In genomic region chr15:34246276-34247010, GRCh38 we compare ENCODE assay signal across 25 cellular contexts. TPM values are rescaled to one million over a fixed set of nuclear protein-coding genes. Genes with fewer than 3 reads are reported as not detected.
DNase-seq lines count a peak whose midpoint lies in the region; ATAC-seq and TF ChIP-seq lines count a peak whose summit lies in the region.
"Had no signal": no experiment of that assay in that cellular context is flagged by ENCODE, and none has a peak within 500 bp of the region (broad histone marks: within the 10 kb centered on the region; RNA-seq: fewer than 3 reads in every experiment).

No MANE protein-coding gene starts in this region.

- peaks cover 58% of the 10 kb centered on the region for H3K36me3 Mint-ChIP-seq in activated T-helper 17 cell treated with anti-CD3 and anti-CD28 coated beads, Interleukin-2, amount 50 U/mL, for 72 hours (ENCODE audit: low read depth)

- in situ Hi-C loops in mammary epithelial cell (cut with MboI; ENCODE audit: low sequenced_read_pairs in 2 of 2), result loop anchor here (10.0 to 25.0 kb wide), 3 partner anchors 91 to 341 kb away; partner anchors contain the start of genes GOLGA8B (in 2 of the 2), NOP10 (in 2 of the 2), NUTM1 (in 2 of the 2) and SLC12A6 (in 1 of the 2)

- 54% methylated on average over 8 of the region's 9 CpGs for WGBS in mammary epithelial cell (ENCODE audit: low coverage, missing lambda C conversion rate)

- H3K27me3 ChIP-seq in mammary epithelial cell (ENCODE audit: insufficient read depth, low read length) (no peaks in the 10 kb centered on the region), breast epithelium (no peaks in the 10 kb centered on the region)
- H3K27me3 ChIP-seq: SJCRH30 had no signal

- dilution Hi-C loops in mammary epithelial cell (cut with HindIII; ENCODE audit: low sequenced_read_pairs), result loop anchor here (5.0 kb wide), 1 partner anchor 46 kb away; no protein-coding TSS in a partner anchor

- no peak overlapping the region for H3K4me2 ChIP-seq in mammary epithelial cell (ENCODE audit: insufficient read depth, low read depth, low read length)
- H3K4me2 ChIP-seq: PC-9 had no signal

- peaks cover 4% of the 10 kb centered on the region for H3K4me1 Mint-ChIP-seq in activated T-helper 17 cell treated with anti-CD3 and anti-CD28 coated beads, Interleukin-2, amount 50 U/mL, for 72 hours

- H3K27ac ChIP-seq in mammary epithelial cell (ENCODE audit: insufficient read depth, low read depth, low read length) (peak overlapping the region; percentile 69), breast epithelium (no peak overlapping the region), epithelial cell of prostate (peak overlapping the region; percentile 51)
- H3K27ac ChIP-seq: PC-9, SJCRH30 had no signal

- TF ChIP-seq POLR2A in breast epithelium (IDR thresholded peaks at IDR 0.05), result no peak

- H3K4me3 ChIP-seq in mammary epithelial cell (replicated peaks in 1 of 3; ENCODE audit: insufficient read depth in 1 of 3, low read depth in 2 of 3, low read length in 3 of 3) (no peak overlapping the region), breast epithelium (no peak overlapping the region)
- H3K4me3 ChIP-seq: GM12878, PC-9, SJCRH30 had no signal

- intact Hi-C loops in mammary epithelial cell (cut with micrococcal nuclease) (loop anchor here (10.0 kb wide), 1 partner anchor 188 kb away; the partner anchor contains the start of gene GOLGA8A), breast epithelium (cut with DNase I; ENCODE audit: low total_unique reads) (no loop called here)

- no peak overlapping the region for H3K4me3 Mint-ChIP-seq in activated T-helper 17 cell treated with anti-CD3 and anti-CD28 coated beads, Interleukin-2, amount 50 U/mL, for 72 hours
- H3K4me3 Mint-ChIP-seq: IgD-negative memory B cell had no signal

- H2AFZ ChIP-seq in mammary epithelial cell (ENCODE audit: low read depth, low read length), result no peak overlapping the region
- H2AFZ ChIP-seq: PC-9 had no signal

- H3K9ac ChIP-seq in mammary epithelial cell (ENCODE audit: insufficient read depth, low read length), result peak overlapping the region; percentile 19

- H3K4me1 ChIP-seq in mammary epithelial cell (ENCODE audit: insufficient read depth, low read length), result peaks cover 6% of the 10 kb centered on the region
- no peaks in the 10 kb centered on the region for H3K4me1 ChIP-seq in breast epithelium
- H3K4me1 ChIP-seq: SJCRH30 had no signal

- TF ChIP-seq CTCF in mammary epithelial cell (conservative IDR thresholded peaks at IDR 0.05 in 1 of 2, IDR thresholded peaks at IDR 0.05 in 1 of 2; ENCODE audit: extremely low read depth in 1 of 2, insufficient read depth in 1 of 2, low read depth in 1 of 2, low read length in 2 of 2), result no peak
- no peak for TF ChIP-seq CTCF in breast epithelium (IDR thresholded peaks at IDR 0.05)

- no peaks in the 10 kb centered on the region for H4K20me1 ChIP-seq in mammary epithelial cell (ENCODE audit: insufficient read depth, low read length)

- peak overlapping the region; percentile 45 for H3K27ac Mint-ChIP-seq in activated T-helper 17 cell treated with anti-CD3 and anti-CD28 coated beads, Interleukin-2, amount 50 U/mL, for 72 hours

- no peaks in the 10 kb centered on the region for H3K9me3 Mint-ChIP-seq in activated T-helper 17 cell treated with anti-CD3 and anti-CD28 coated beads, Interleukin-2, amount 50 U/mL, for 72 hours
- H3K9me3 Mint-ChIP-seq: CD4-positive, alpha-beta memory T cell; IgD-negative memory B cell had no signal

- peak; percentile 86 for ATAC-seq in activated T-helper 17 cell treated with anti-CD3 and anti-CD28 coated beads, Interleukin-2, amount 50 U/mL, for 72 hours (replicated peaks)
- ATAC-seq: GM12878, Right ventricle myocardium inferior had no signal

- no peaks in the 10 kb centered on the region for H3K27me3 Mint-ChIP-seq in activated T-helper 17 cell treated with anti-CD3 and anti-CD28 coated beads, Interleukin-2, amount 50 U/mL, for 72 hours
- H3K27me3 Mint-ChIP-seq: CD4-positive, alpha-beta memory T cell; IgD-negative memory B cell had no signal

- TSS peak; percentile 29 for BruUV-seq in mammary epithelial cell (replicated peaks; lab: Mats Ljungman, UMichigan)

- CTCF ChIA-PET in mammary epithelial cell (lab: Charles Lee; ENCODE audit: low non-redundant PET), result no interaction called here

- no peaks in the 10 kb centered on the region for H3K79me2 ChIP-seq in mammary epithelial cell (ENCODE audit: insufficient read depth, low read length)

- no peaks in the 10 kb centered on the region for H3K36me3 ChIP-seq in mammary epithelial cell (ENCODE audit: insufficient read depth, low read length)
- peaks cover 11% of the 10 kb centered on the region for H3K36me3 ChIP-seq in breast epithelium
- H3K36me3 ChIP-seq: SJCRH30 had no signal

- no peaks in the 10 kb centered on the region for H3K9me3 ChIP-seq in mammary epithelial cell (replicated peaks; ENCODE audit: insufficient read depth, low read length)
- no peaks in the 10 kb centered on the region for H3K9me3 ChIP-seq in breast epithelium
- H3K9me3 ChIP-seq: SJCRH30 had no signal

- DNase-seq in mammary epithelial cell (peak; percentile 96), breast epithelium (ENCODE audit: low spot score in 2 of 2) (no peak), epithelial cell of prostate (ENCODE audit: low read depth, low spot score) (peak; percentile 89), pons (ENCODE audit: low spot score) (no peak), DMS 273 treated with DMSO at 0.1 percent for 48 hours (lab: John Stamatoyannopoulos, UW) (no peak)
- no peak for DNase-seq in activated CD4-positive, CD25-positive, alpha-beta regulatory T cell treated with anti-CD3 and anti-CD28 coated beads, Interleukin-2, amount 50 U/mL, for 72 hours
- DNase-seq: C1 segment of cervical spinal cord; CD4-positive, alpha-beta memory T cell; COR-L47; GDM1; HCEC 1CT; NCI-H1048; NCI-H1417; NCI-H1694; NCI-H2029 treated with DMSO at 0.1 percent for 48 hours; NCI-H446 treated with DMSO at 0.1 percent for 48 hours; NCI-H526; NCI-H82; NK-92 treated with Interleukin-12 subunit alpha and Interleukin-12 subunit beta, amount 100 ng/mL, for 24 hours; PC-9; SJCRH30 had no signal

RNA-seq across cellular contexts. Expression of gene EMC4, which starts 21.6 kb away (rescaled TPM):
- 100 to 1,000 TPM; 114 to 147 TPM for total RNA-seq in mammary epithelial cell
- 183 TPM for polyA plus RNA-seq in mammary epithelial cell
- 63.1 TPM for polyA minus RNA-seq in mammary epithelial cell
- total RNA-seq in breast epithelium, result 100 to 1,000 TPM; 121 to 157 (median 123) TPM
- total RNA-seq in activated T-helper 17 cell treated with anti-CD3 and anti-CD28 coated beads, Interleukin-2, amount 50 U/mL, for 72 hours, result 100 to 1,000 TPM in 1 of 2 donors, 10 to 100 TPM in 1; 83.0 to 118 TPM

RNA-seq across cellular contexts. Expression of gene KATNBL1, which starts 36.5 kb away (rescaled TPM):
- total RNA-seq in mammary epithelial cell, result 10 to 100 TPM; 50.7 to 55.8 TPM
- 15.4 TPM for polyA plus RNA-seq in mammary epithelial cell
- 0.72 TPM for polyA minus RNA-seq in mammary epithelial cell
- total RNA-seq in breast epithelium, result 10 to 100 TPM; 43.7 to 67.6 (median 61.0) TPM
- 10 to 100 TPM; 41.6 to 51.3 TPM for total RNA-seq in activated T-helper 17 cell treated with anti-CD3 and anti-CD28 coated beads, Interleukin-2, amount 50 U/mL, for 72 hours

Comparison
In these comparisons a context has a peak if more than half of its experiments do, and no peak if none do; other contexts are left out.
1. DNase-seq: peak in mammary epithelial cell (single experiment) and epithelial cell of prostate (single experiment); none in breast epithelium (0 of 2), pons (single experiment), activated CD4-positive, CD25-positive, alpha-beta regulatory T cell treated with anti-CD3 and anti-CD28 coated beads, Interleukin-2, amount 50 U/mL, for 72 hours (single experiment) and DMS 273 treated with DMSO at 0.1 percent for 48 hours (single experiment).
2. H3K27ac ChIP-seq: peak in mammary epithelial cell (single experiment) and epithelial cell of prostate (single experiment); none in breast epithelium (0 of 2).